Comparison of ENCODE assay signal across 21 cellular contexts in genomic region chr4:13264126-13264525, GRCh38.
A peak's percentile ranks its signal among the peaks of the same experiment; 100 is the strongest.
DNase-seq lines count a peak whose midpoint lies in the region; ATAC-seq and TF ChIP-seq lines count a peak whose summit lies in the region.
"Had no signal": no experiment of that assay in that cellular context is flagged by ENCODE, and none has a peak within 500 bp of the region (broad histone marks: within the 10 kb centered on the region; RNA-seq: fewer than 3 reads in every experiment).

No MANE protein-coding gene starts in this region.

- no peak for TF ChIP-seq POLR2A in breast epithelium (IDR thresholded peaks at IDR 0.05)

- H4K20me1 ChIP-seq in mammary epithelial cell (ENCODE audit: insufficient read depth, low read length) (no peaks in the 10 kb centered on the region), PC-3 (ENCODE audit: low read length) (no peaks in the 10 kb centered on the region)
- H4K20me1 ChIP-seq: BLaER1 treated with 17β-estradiol and CSF1 and Interleukin-3, amounts not matched to agents 10 nM and 100 nM had no signal

- no TSS peak for BruUV-seq in mammary epithelial cell (replicated peaks; lab: Mats Ljungman, UMichigan)
- no TSS peak for BruUV-seq in PC-3 (replicated peaks; lab: Mats Ljungman, UMichigan)

- in situ Hi-C loops in mammary epithelial cell (cut with MboI; ENCODE audit: low sequenced_read_pairs in 2 of 2) (no loop called here), brain microvascular endothelial cell (cut with HindIII; ENCODE audit: low pct_ligation_motif_present, low sequenced_read_pairs) (no loop called here)

- H3K27me3 ChIP-seq in mammary epithelial cell (ENCODE audit: insufficient read depth, low read length) (no peaks in the 10 kb centered on the region), breast epithelium (no peaks in the 10 kb centered on the region), PC-3 (ENCODE audit: low read length) (no peaks in the 10 kb centered on the region), brain microvascular endothelial cell (replicated peaks) (no peaks in the 10 kb centered on the region), colonic mucosa (no peaks in the 10 kb centered on the region)
- H3K27me3 ChIP-seq: BLaER1 treated with 17β-estradiol and CSF1 and Interleukin-3, amounts not matched to agents 10 nM and 100 nM had no signal

- H3K9me3 ChIP-seq in mammary epithelial cell (replicated peaks; ENCODE audit: insufficient read depth, low read length): no peaks in the 10 kb centered on the region
- no peaks in the 10 kb centered on the region for H3K9me3 ChIP-seq in breast epithelium
- H3K9me3 ChIP-seq in PC-3 (ENCODE audit: low read length): no peaks in the 10 kb centered on the region
- no peaks in the 10 kb centered on the region for H3K9me3 ChIP-seq in colonic mucosa
- H3K9me3 ChIP-seq: A549; BLaER1 treated with 17β-estradiol and CSF1 and Interleukin-3, amounts not matched to agents 10 nM and 100 nM had no signal

- CTCF ChIA-PET in mammary epithelial cell (lab: Charles Lee; ENCODE audit: low non-redundant PET) (no interaction called here), PC-3 (lab: Charles Lee) (no interaction called here)

- no peak for ATAC-seq in PC-3
- ATAC-seq in stimulated activated naive B cell treated with anti-CD40 and anti-IgM and Interleukin-4, amounts not matched to agents 10 μg/mL and 1 μg/mL and 100 μg/mL, for 72 hours (replicated peaks): peak; percentile 18 to 54
- ATAC-seq: A549, K562, Right ventricle myocardium inferior had no signal

- DNase-seq in mammary epithelial cell: peak; percentile 46
- DNase-seq in breast epithelium (ENCODE audit: low spot score in 2 of 2): no peak
- peak; percentile 7 for DNase-seq in PC-3
- peak; percentile 9 for DNase-seq in brain microvascular endothelial cell
- DNase-seq in stimulated activated naive B cell treated with anti-CD40 and anti-IgM and Interleukin-4, amounts not matched to agents 10 μg/mL and 1 μg/mL and 100 μg/mL, for 72 hours: no peak
- DNase-seq in NCI-H146 (lab: John Stamatoyannopoulos, UW): no peak
- no peak for DNase-seq in posterior vena cava (ENCODE audit: low spot score)
- no peak for DNase-seq in colonic mucosa
- DNase-seq: CD8-positive, alpha-beta memory T cell; DMS79 treated with DMSO at 0.1 percent for 48 hours; GF-D8; GOT3; NCI-H1436; NCI-H2081; NCI-H510A; NCI-H774; PC-9 had no signal

- H3K4me1 ChIP-seq in mammary epithelial cell (ENCODE audit: insufficient read depth, low read length) (no peaks in the 10 kb centered on the region), breast epithelium (no peaks in the 10 kb centered on the region), PC-3 (ENCODE audit: insufficient read depth, low read length) (no peaks in the 10 kb centered on the region), colonic mucosa (no peaks in the 10 kb centered on the region)
- H3K4me1 ChIP-seq: A549; BLaER1 treated with 17β-estradiol and CSF1 and Interleukin-3, amounts not matched to agents 10 nM and 100 nM had no signal

- WGBS in mammary epithelial cell (ENCODE audit: low coverage, missing lambda C conversion rate): 77% methylated on average over 3 of the region's 3 CpGs

- H2AFZ ChIP-seq in mammary epithelial cell (ENCODE audit: low read depth, low read length): no peak overlapping the region
- H2AFZ ChIP-seq in PC-3 (ENCODE audit: low read length): no peak overlapping the region
- H2AFZ ChIP-seq: PC-9 had no signal

- peaks cover 0 to 2% of the 10 kb centered on the region in 2 donors for H3K9me3 Mint-ChIP-seq in stimulated activated naive B cell treated with anti-CD40 and anti-IgM and Interleukin-4, amounts not matched to agents 10 μg/mL and 1 μg/mL and 100 μg/mL, for 72 hours

- intact Hi-C loops in mammary epithelial cell (cut with micrococcal nuclease): no loop called here
- intact Hi-C loops in breast epithelium (cut with DNase I; ENCODE audit: low total_unique reads): no loop called here
- intact Hi-C loops in PC-3 (cut with micrococcal nuclease): no loop called here
- intact Hi-C loops in posterior vena cava (cut with DNase I): no loop called here
- intact Hi-C loops in colonic mucosa (cut with DNase I): no loop called here

- no peak overlapping the region for H3K4me2 ChIP-seq in mammary epithelial cell (ENCODE audit: insufficient read depth, low read depth, low read length)
- H3K4me2 ChIP-seq in PC-3 (ENCODE audit: low read length): no peak overlapping the region
- H3K4me2 ChIP-seq: A549; BLaER1 treated with 17β-estradiol and CSF1 and Interleukin-3, amounts not matched to agents 10 nM and 100 nM; PC-9 had no signal

- H3K27ac Mint-ChIP-seq in stimulated activated naive B cell treated with anti-CD40 and anti-IgM and Interleukin-4, amounts not matched to agents 10 μg/mL and 1 μg/mL and 100 μg/mL, for 72 hours: no peak overlapping the region

- dilution Hi-C loops in mammary epithelial cell (cut with HindIII; ENCODE audit: low sequenced_read_pairs): no loop called here

- no peaks in the 10 kb centered on the region for H3K9me2 ChIP-seq in PC-3 (replicated peaks; ENCODE audit: low read length)

- peaks cover 4 to 11% of the 10 kb centered on the region in 2 donors for H3K4me1 Mint-ChIP-seq in stimulated activated naive B cell treated with anti-CD40 and anti-IgM and Interleukin-4, amounts not matched to agents 10 μg/mL and 1 μg/mL and 100 μg/mL, for 72 hours
- H3K4me1 Mint-ChIP-seq: CD8-positive, alpha-beta memory T cell had no signal

- H3K27ac ChIP-seq in mammary epithelial cell (ENCODE audit: insufficient read depth, low read depth, low read length): no peak overlapping the region
- no peak overlapping the region for H3K27ac ChIP-seq in breast epithelium
- H3K27ac ChIP-seq in PC-3 (ENCODE audit: low read length): no peak overlapping the region
- H3K27ac ChIP-seq in brain microvascular endothelial cell: no peak overlapping the region
- no peak overlapping the region for H3K27ac ChIP-seq in colonic mucosa
- H3K27ac ChIP-seq: A549; BLaER1 treated with 17β-estradiol and CSF1 and Interleukin-3, amounts not matched to agents 10 nM and 100 nM; PC-9 had no signal

- POLR2A ChIA-PET in PC-3 (lab: Charles Lee; ENCODE audit: unreplicated experiment): no interaction called here

- H3K36me3 Mint-ChIP-seq in stimulated activated naive B cell treated with anti-CD40 and anti-IgM and Interleukin-4, amounts not matched to agents 10 μg/mL and 1 μg/mL and 100 μg/mL, for 72 hours: peaks cover 3 to 11% of the 10 kb centered on the region in 2 donors

- no peaks in the 10 kb centered on the region for H3K27me3 Mint-ChIP-seq in stimulated activated naive B cell treated with anti-CD40 and anti-IgM and Interleukin-4, amounts not matched to agents 10 μg/mL and 1 μg/mL and 100 μg/mL, for 72 hours

- H3K9ac ChIP-seq in mammary epithelial cell (ENCODE audit: insufficient read depth, low read length) (no peak overlapping the region), PC-3 (ENCODE audit: low read length) (no peak overlapping the region), colonic mucosa (ENCODE audit: low read depth in 2 of 2, low read length in 2 of 2) (no peak overlapping the region)
- H3K9ac ChIP-seq: BLaER1 treated with 17β-estradiol and CSF1 and Interleukin-3, amounts not matched to agents 10 nM and 100 nM had no signal

- H3K36me3 ChIP-seq in mammary epithelial cell (ENCODE audit: insufficient read depth, low read length) (no peaks in the 10 kb centered on the region), breast epithelium (no peaks in the 10 kb centered on the region), PC-3 (ENCODE audit: low read depth, low read length) (no peaks in the 10 kb centered on the region), brain microvascular endothelial cell (replicated peaks) (no peaks in the 10 kb centered on the region), colonic mucosa (no peaks in the 10 kb centered on the region)
- H3K36me3 ChIP-seq: BLaER1 treated with 17β-estradiol and CSF1 and Interleukin-3, amounts not matched to agents 10 nM and 100 nM had no signal

- H3K4me3 ChIP-seq in mammary epithelial cell (replicated peaks in 1 of 3; ENCODE audit: insufficient read depth in 1 of 3, low read depth in 2 of 3, low read length in 3 of 3) (no peak overlapping the region), breast epithelium (no peak overlapping the region), PC-3 (ENCODE audit: low read length) (no peak overlapping the region), brain microvascular endothelial cell (ENCODE audit: low read depth, low read length) (no peak overlapping the region), colonic mucosa (no peak overlapping the region)
- H3K4me3 ChIP-seq: A549; BLaER1 treated with 17β-estradiol and CSF1 and Interleukin-3, amounts not matched to agents 10 nM and 100 nM; K562; PC-9 had no signal

- H3F3A ChIP-seq in PC-3 (ENCODE audit: low read length, unreplicated experiment): no peaks in the 10 kb centered on the region

- H3K79me2 ChIP-seq in mammary epithelial cell (ENCODE audit: insufficient read depth, low read length) (no peaks in the 10 kb centered on the region), PC-3 (ENCODE audit: low read length) (no peaks in the 10 kb centered on the region)

- TF ChIP-seq CTCF in mammary epithelial cell (conservative IDR thresholded peaks at IDR 0.05 in 1 of 2, IDR thresholded peaks at IDR 0.05 in 1 of 2; ENCODE audit: extremely low read depth in 1 of 2, insufficient read depth in 1 of 2, low read depth in 1 of 2, low read length in 2 of 2) (no peak), breast epithelium (IDR thresholded peaks at IDR 0.05) (no peak), PC-3 (conservative IDR thresholded peaks at IDR 0.05; ENCODE audit: low read depth, low read length) (no peak), brain microvascular endothelial cell (IDR thresholded peaks at IDR 0.05; ENCODE audit: low read depth, low read length, missing control alignments) (no peak), colonic mucosa (IDR thresholded peaks at IDR 0.05) (no peak)

- H3K4me3 Mint-ChIP-seq in stimulated activated naive B cell treated with anti-CD40 and anti-IgM and Interleukin-4, amounts not matched to agents 10 μg/mL and 1 μg/mL and 100 μg/mL, for 72 hours: no peak overlapping the region
- H3K4me3 Mint-ChIP-seq: CD8-positive, alpha-beta memory T cell had no signal

Comparison
In these comparisons a context has a peak if more than half of its experiments do, and no peak if none do; other contexts are left out.
1. DNase-seq: peak in mammary epithelial cell (single experiment), PC-3 (single experiment) and brain microvascular endothelial cell (single experiment); none in breast epithelium (0 of 2), stimulated activated naive B cell treated with anti-CD40 and anti-IgM and Interleukin-4, amounts not matched to agents 10 μg/mL and 1 μg/mL and 100 μg/mL, for 72 hours (single experiment), NCI-H146 (single experiment), posterior vena cava (single experiment) and colonic mucosa (single experiment).